ENCODE assay signal across 1 cellular context in the genomic region with DNA sequence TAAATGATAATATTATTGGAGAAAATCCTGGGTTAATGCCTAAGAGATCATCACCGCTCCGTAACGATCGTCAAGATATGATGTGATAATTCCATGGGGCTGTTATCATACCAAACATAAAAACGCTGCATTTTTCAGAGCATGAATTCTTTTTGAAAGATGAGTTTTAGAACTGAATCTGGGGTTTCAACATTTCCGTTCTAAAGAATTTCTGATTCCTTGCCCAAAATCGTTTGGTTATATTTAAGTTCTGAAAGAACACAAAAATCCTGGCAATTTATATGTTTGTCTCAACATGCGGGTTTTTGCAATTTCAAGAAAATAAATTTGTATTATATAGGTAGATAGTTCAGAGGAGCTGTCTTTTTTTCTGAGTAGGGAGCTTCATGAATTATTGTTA.
TF ChIP-seq lines count a peak whose summit lies in the region.

No MANE protein-coding gene starts in this region.

TF ChIP-seq in K562, 482 proteins besides CTCF, POLR2A, EP300 and RAD21:
- TF ChIP-seq SAP30 (IDR thresholded peaks at IDR 0.05; ENCODE audit: borderline replicate concordance, insufficient read depth, low read depth, low read length, poor library complexity, severe bottlenecking) (no peak), FOXK1 (CRISPR knock-in tag; IDR thresholded peaks at IDR 0.05; ENCODE audit: borderline replicate concordance) (no peak), ZBTB1 (CRISPR knock-in tag; IDR thresholded peaks at IDR 0.05; ENCODE audit: borderline replicate concordance, low read depth) (no peak), BMI1 (IDR thresholded peaks at IDR 0.05; ENCODE audit: low read length) (0 out of 2 replicates have a peak, but pooled peaks have one; percentile 53), ZNF12 (CRISPR knock-in tag; IDR thresholded peaks at IDR 0.05) (no peak), CBX8 (IDR thresholded peaks at IDR 0.05; ENCODE audit: borderline replicate concordance, extremely low read depth, low read depth, low read length, poor library complexity, severe bottlenecking) (peak; percentile 84)
- TF ChIP-seq, protein P1, sequence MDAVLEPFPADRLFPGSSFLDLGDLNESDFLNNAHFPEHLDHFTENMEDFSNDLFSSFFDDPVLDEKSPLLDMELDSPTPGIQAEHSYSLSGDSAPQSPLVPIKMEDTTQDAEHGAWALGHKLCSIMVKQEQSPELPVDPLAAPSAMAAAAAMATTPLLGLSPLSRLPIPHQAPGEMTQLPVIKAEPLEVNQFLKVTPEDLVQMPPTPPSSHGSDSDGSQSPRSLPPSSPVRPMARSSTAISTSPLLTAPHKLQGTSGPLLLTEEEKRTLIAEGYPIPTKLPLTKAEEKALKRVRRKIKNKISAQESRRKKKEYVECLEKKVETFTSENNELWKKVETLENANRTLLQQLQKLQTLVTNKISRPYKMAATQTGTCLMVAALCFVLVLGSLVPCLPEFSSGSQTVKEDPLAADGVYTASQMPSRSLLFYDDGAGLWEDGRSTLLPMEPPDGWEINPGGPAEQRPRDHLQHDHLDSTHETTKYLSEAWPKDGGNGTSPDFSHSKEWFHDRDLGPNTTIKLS (IDR thresholded peaks at IDR 0.05; ENCODE audit: borderline replicate concordance, low read depth) = no peak
